ENCODE assay signal across 31 cellular contexts in genomic region chr10:126563361-126563760, GRCh38.
"Had no signal": no experiment of that assay in that cellular context is flagged by ENCODE, and none has a peak within 500 bp of the region (broad histone marks: within the 10 kb centered on the region; RNA-seq: fewer than 3 reads in every experiment).

No MANE protein-coding gene starts in this region.

- H3K36me3 ChIP-seq: ascending aorta had no signal

- H3K27me3 ChIP-seq: ascending aorta had no signal

- H3K4me1 ChIP-seq: ascending aorta had no signal

- H3K27ac ChIP-seq: ascending aorta, KMS-11, PC-9, VCaP had no signal

- H3K9me3 ChIP-seq: ascending aorta had no signal

- DNase-seq: activated B cell treated with CpG ODN at 0.5 μM for 24 hours; activated CD4-positive, alpha-beta memory T cell treated with anti-CD3 and anti-CD28 coated beads for 36 hours; activated CD4-positive, alpha-beta T cell treated with anti-CD3 and anti-CD28 coated beads for 4 hours; activated CD4-positive, alpha-beta T cell treated with anti-CD3 and anti-CD28 coated beads, Interleukin-2, amount 50 U/mL, for 1 hour; activated CD4-positive, CD25-positive, alpha-beta regulatory T cell treated with anti-CD3 and anti-CD28 coated beads, Interleukin-2, amount 50 U/mL, for 72 hours; activated CD8-positive, alpha-beta memory T cell treated with anti-CD3 and anti-CD28 coated beads, Interleukin-2, amount 10 ng/mL, durations not matched to agents 7 days and 5 days; activated CD8-positive, alpha-beta memory T cell treated with anti-CD3 and anti-CD28 coated beads, Interleukin-2, amount 50 U/mL, for 48 hours; activated effector memory CD4-positive, alpha-beta T cell treated with anti-CD3 and anti-CD28 coated beads, Interleukin-2, amount 50 U/mL, for 16 hours; activated naive CD4-positive, alpha-beta T cell; activated naive CD4-positive, alpha-beta T cell treated with anti-CD3 and anti-CD28 coated beads, Interleukin-2, amount 50 U/mL, for 16 hours; activated naive CD8-positive, alpha-beta T cell treated with anti-CD3 and anti-CD28 coated beads for 36 hours; activated T-cell treated with anti-CD3 and anti-CD28 coated beads, Interleukin-2, amount 50 U/mL, for 72 hours; amniotic stem cell; MM.1S; MV-4-11; NCI-H1092; NCI-H1436 treated with DMSO at 0.1 percent for 48 hours; NCI-H1694 treated with DMSO at 0.1 percent for 48 hours; NCI-H2029; NCI-H345; NCI-H526; NCI-H748 treated with DMSO at 0.1 percent for 48 hours; PC-9; Right ventricle myocardium superior; SW 1271; T-helper 1 cell; T-helper 2 cell; T-helper 9 cell had no signal

- H3K4me3 ChIP-seq: ascending aorta, PC-9 had no signal
